8 cellular contexts compared by ENCODE assay signal in genomic region chr9:19464061-19464763, GRCh38. TPM values are rescaled to one million over a fixed set of nuclear protein-coding genes. Genes with fewer than 3 reads are reported as not detected.
DNase-seq lines count a peak whose midpoint lies in the region; ATAC-seq and TF ChIP-seq lines count a peak whose summit lies in the region.

No MANE protein-coding gene starts in this region.

- H3K4me1 Mint-ChIP-seq in central memory CD8-positive, alpha-beta T cell = peaks cover 8% of the 10 kb centered on the region

- TF ChIP-seq CTCF in GM12865 (IDR thresholded peaks at IDR 0.05; ENCODE audit: insufficient read depth, low read depth, low read length, missing control alignments) (no peak), osteoblast (IDR thresholded peaks at IDR 0.05; ENCODE audit: extremely low read depth, low read depth, low read length) (no peak)

- H3K27ac Mint-ChIP-seq in central memory CD8-positive, alpha-beta T cell (ENCODE audit: low read depth) = peak overlapping the region; percentile 5

- peak overlapping the region; percentile 79 for H3K4me2 ChIP-seq in osteoblast (ENCODE audit: insufficient read depth, low read length)

- no peaks in the 10 kb centered on the region for H3K79me2 ChIP-seq in osteoblast (ENCODE audit: insufficient read depth, low read length)

- no peaks in the 10 kb centered on the region for H3K27me3 Mint-ChIP-seq in central memory CD8-positive, alpha-beta T cell

- peaks cover 6% of the 10 kb centered on the region for H3K4me1 ChIP-seq in osteoblast (ENCODE audit: insufficient read depth, low read length)

- peaks cover 1% of the 10 kb centered on the region for H3K36me3 Mint-ChIP-seq in central memory CD8-positive, alpha-beta T cell (ENCODE audit: insufficient read depth)

- DNase-seq in GM12865 (ENCODE audit: low read depth) (no peak), osteoblast (ENCODE audit: insufficient read length, low spot score, missing footprints) (no peak), NCI-H345 (lab: John Stamatoyannopoulos, UW) (no peak), NCI-H69 (lab: John Stamatoyannopoulos, UW) (no peak)
- DNase-seq in central memory CD8-positive, alpha-beta T cell (ENCODE audit: low spot score in 2 of 2) = no peak

- no peaks in the 10 kb centered on the region for H3K36me3 ChIP-seq in osteoblast (ENCODE audit: insufficient read depth, low read length)

- no peaks in the 10 kb centered on the region for H3K27me3 ChIP-seq in osteoblast (ENCODE audit: insufficient read depth, low read length)

- H3K27ac ChIP-seq in osteoblast (ENCODE audit: low read depth, low read length) = no peak overlapping the region

- peak; percentile 3 for ATAC-seq in HG03159 (IDR thresholded peaks at IDR 0.05; ENCODE audit: unreplicated experiment)
- peak; percentile 5 for ATAC-seq in central memory CD8-positive, alpha-beta T cell (replicated peaks; ENCODE audit: extremely low read depth, poor library complexity, severe bottlenecking)
- no peak for ATAC-seq in HG02642 (IDR thresholded peaks at IDR 0.05; ENCODE audit: poor library complexity, unreplicated experiment)
- ATAC-seq in GM19324 (IDR thresholded peaks at IDR 0.05; ENCODE audit: low FRiP score, unreplicated experiment) = no peak

- no peaks in the 10 kb centered on the region for H3K9me3 Mint-ChIP-seq in central memory CD8-positive, alpha-beta T cell

- H3K4me3 ChIP-seq in GM12865 (ENCODE audit: low read depth, low read length) (peak overlapping the region; percentile 3), osteoblast (ENCODE audit: insufficient read depth, low read length) (peak overlapping the region; percentile 67)

- no peaks in the 10 kb centered on the region for H3K9me3 ChIP-seq in osteoblast (ENCODE audit: low read depth, low read length)

- peak overlapping the region; percentile 94 for H2AFZ ChIP-seq in osteoblast (ENCODE audit: low read length)

- no peaks in the 10 kb centered on the region for H4K20me1 ChIP-seq in osteoblast (ENCODE audit: insufficient read depth, low read length)

- H3K4me3 Mint-ChIP-seq in central memory CD8-positive, alpha-beta T cell = peak overlapping the region; percentile 69

RNA-seq across cellular contexts. Expression of gene ACER2, which starts 55.4 kb away (rescaled TPM):
- total RNA-seq in osteoblast = 1.5 and 2.2 TPM in 2 replicates

Comparison
In these comparisons a context has a peak if more than half of its experiments do, and no peak if none do; other contexts are left out.
1. ATAC-seq: peak in HG03159 (single experiment) and central memory CD8-positive, alpha-beta T cell (single experiment); none in HG02642 (single experiment) and GM19324 (single experiment).